ENCODE assay signal across 10 cellular contexts in the genomic region with DNA sequence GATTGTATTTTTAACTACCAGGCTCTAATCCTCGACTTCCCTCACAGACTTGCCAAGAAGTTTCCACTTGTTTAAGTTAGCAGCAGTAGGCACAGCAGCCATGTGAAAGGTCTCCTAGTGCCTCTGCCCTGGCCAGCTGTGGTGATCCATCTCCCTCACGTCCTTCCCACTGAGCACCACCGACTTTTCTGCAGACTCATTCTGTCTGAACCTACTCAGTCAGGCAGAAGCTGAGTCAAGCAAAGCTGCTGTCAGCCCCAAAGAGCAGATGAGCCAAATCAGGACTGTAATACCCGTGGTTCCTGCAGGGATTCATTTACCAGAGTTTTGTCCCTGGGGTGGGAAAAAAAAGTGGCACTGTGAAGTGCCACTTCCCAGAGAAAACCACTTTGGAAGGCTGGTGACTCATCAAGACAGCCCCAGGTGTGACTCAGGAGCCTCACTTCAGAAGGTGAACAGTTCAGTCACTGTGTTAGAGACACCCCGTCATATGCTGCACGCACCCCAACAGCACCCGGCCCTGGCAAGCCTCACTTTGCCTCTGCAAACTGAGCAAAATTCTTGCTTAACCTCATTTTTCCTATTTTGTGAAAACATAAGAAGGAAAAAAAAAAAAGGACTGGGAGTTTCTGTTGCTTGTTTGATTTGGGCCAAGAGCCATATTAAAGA.
DNase-seq lines count a peak whose midpoint lies in the region; ATAC-seq and TF ChIP-seq lines count a peak whose summit lies in the region.
"Had no signal": no experiment of that assay in that cellular context is flagged by ENCODE, and none has a peak within 500 bp of the region (broad histone marks: within the 10 kb centered on the region; RNA-seq: fewer than 3 reads in every experiment).

No MANE protein-coding gene starts in this region.

- H3K36me3 ChIP-seq in kidney epithelial cell (ENCODE audit: control insufficient read depth, insufficient read depth, low read length): no peaks in the 10 kb centered on the region
- no peaks in the 10 kb centered on the region for H3K36me3 ChIP-seq in upper lobe of left lung

- peaks cover 36 to 66% (median 49%) of the 10 kb centered on the region in 4 donors for H3K4me1 ChIP-seq in upper lobe of left lung

- TF ChIP-seq CTCF in astrocyte of the cerebellum (IDR thresholded peaks at IDR 0.05; ENCODE audit: low read depth, low read length, missing control alignments) (no peak), kidney epithelial cell (IDR thresholded peaks at IDR 0.05; ENCODE audit: insufficient read depth, low read length, poor library complexity, severe bottlenecking) (no peak), upper lobe of left lung (IDR thresholded peaks at IDR 0.05) (peak in 2 of 6 experiments; percentile 7 to 42)

- no peaks in the 10 kb centered on the region for H3K9me3 ChIP-seq in upper lobe of left lung

- H3K27me3 Mint-ChIP-seq in activated CD4-positive, alpha-beta memory T cell treated with anti-CD3 and anti-CD28 coated beads for 36 hours: peaks cover 20% of the 10 kb centered on the region
- H3K27me3 Mint-ChIP-seq in activated CD4-positive, alpha-beta memory T cell treated with anti-CD3 and anti-CD28 coated beads, Interleukin-2, amount 10 ng/mL, durations not matched to agents 7 days and 5 days: peaks cover 19% of the 10 kb centered on the region
- peaks cover 0 to 2% (median 0%) of the 10 kb centered on the region in 3 donors for H3K27me3 Mint-ChIP-seq in immature natural killer cell (ENCODE audit: low read depth in 3 of 3)

- TF ChIP-seq POLR2A in upper lobe of left lung (IDR thresholded peaks at IDR 0.05): no peak

- H3K9me3 Mint-ChIP-seq in activated CD4-positive, alpha-beta memory T cell treated with anti-CD3 and anti-CD28 coated beads for 36 hours: no peaks in the 10 kb centered on the region
- no peaks in the 10 kb centered on the region for H3K9me3 Mint-ChIP-seq in activated CD4-positive, alpha-beta memory T cell treated with anti-CD3 and anti-CD28 coated beads, Interleukin-2, amount 10 ng/mL, durations not matched to agents 7 days and 5 days
- H3K9me3 Mint-ChIP-seq in immature natural killer cell: peaks cover 0 to 3% (median 0%) of the 10 kb centered on the region in 6 donors
- H3K9me3 Mint-ChIP-seq: activated B cell treated with CpG ODN at 0.5 μM for 24 hours; CD4-positive, CD25-positive, alpha-beta regulatory T cell had no signal

- H3K36me3 Mint-ChIP-seq in activated CD4-positive, alpha-beta memory T cell treated with anti-CD3 and anti-CD28 coated beads for 36 hours: no peaks in the 10 kb centered on the region
- H3K36me3 Mint-ChIP-seq in activated CD4-positive, alpha-beta memory T cell treated with anti-CD3 and anti-CD28 coated beads, Interleukin-2, amount 10 ng/mL, durations not matched to agents 7 days and 5 days (ENCODE audit: low read depth): no peaks in the 10 kb centered on the region
- no peaks in the 10 kb centered on the region for H3K36me3 Mint-ChIP-seq in immature natural killer cell
- H3K36me3 Mint-ChIP-seq: CD4-positive, CD25-positive, alpha-beta regulatory T cell had no signal

- H3K27me3 ChIP-seq in kidney epithelial cell (ENCODE audit: control insufficient read depth, insufficient read depth, low read length): no peaks in the 10 kb centered on the region
- no peaks in the 10 kb centered on the region for H3K27me3 ChIP-seq in upper lobe of left lung

- CTCF ChIA-PET in activated CD4-positive, alpha-beta memory T cell treated with anti-CD3 and anti-CD28 coated beads for 36 hours (lab: Charles Lee): interaction anchor here (3.3 kb wide), 1 partner anchor 13 kb away, joined by 19 read pairs; no protein-coding TSS in a partner anchor
- CTCF ChIA-PET in activated CD4-positive, alpha-beta memory T cell treated with anti-CD3 and anti-CD28 coated beads, Interleukin-2, amount 10 ng/mL, durations not matched to agents 7 days and 5 days (lab: Charles Lee): interaction anchor here (2.2 kb wide), 1 partner anchor 226 kb away, joined by 7 read pairs; no protein-coding TSS in a partner anchor

- WGBS in upper lobe of left lung, 2 donors: 24 to 37% methylated on average over 7 of the region's 7 CpGs

- in situ Hi-C loops in astrocyte of the cerebellum (cut with HindIII; ENCODE audit: low sequenced_read_pairs): no loop called here

- peaks cover 16% of the 10 kb centered on the region for H3K4me1 Mint-ChIP-seq in activated CD4-positive, alpha-beta memory T cell treated with anti-CD3 and anti-CD28 coated beads for 36 hours (ENCODE audit: low read depth)
- peaks cover 32% of the 10 kb centered on the region for H3K4me1 Mint-ChIP-seq in activated CD4-positive, alpha-beta memory T cell treated with anti-CD3 and anti-CD28 coated beads, Interleukin-2, amount 10 ng/mL, durations not matched to agents 7 days and 5 days
- H3K4me1 Mint-ChIP-seq in immature natural killer cell: peaks cover 6 to 16% of the 10 kb centered on the region in 2 donors

- intact Hi-C loops in activated CD4-positive, alpha-beta memory T cell treated with anti-CD3 and anti-CD28 coated beads for 36 hours (cut with micrococcal nuclease): loop anchor here (2.0 kb wide), 2 partner anchors 75 to 231 kb away; a partner anchor contains a TSS

- POLR2A ChIA-PET in activated CD4-positive, alpha-beta memory T cell treated with anti-CD3 and anti-CD28 coated beads for 36 hours (lab: Charles Lee): no interaction called here
- POLR2A ChIA-PET in activated CD4-positive, alpha-beta memory T cell treated with anti-CD3 and anti-CD28 coated beads, Interleukin-2, amount 10 ng/mL, durations not matched to agents 7 days and 5 days (lab: Charles Lee): no interaction called here

- DNase-seq in activated CD4-positive, alpha-beta memory T cell treated with anti-CD3 and anti-CD28 coated beads for 36 hours: peak; percentile 29
- no peak for DNase-seq in activated CD4-positive, alpha-beta memory T cell treated with anti-CD3 and anti-CD28 coated beads, Interleukin-2, amount 10 ng/mL, durations not matched to agents 7 days and 5 days
- DNase-seq in astrocyte of the cerebellum (ENCODE audit: low read depth) (peak; percentile 68), kidney epithelial cell (ENCODE audit: low read depth) (peak; percentile 74), upper lobe of left lung (peak in 1 of 2 donors; percentile 72), immature natural killer cell (no peak), activated gamma-delta T cell (lab: John Stamatoyannopoulos, UW) (no peak)
- DNase-seq: activated B cell treated with CpG ODN at 0.5 μM for 24 hours; CD4-positive, CD25-positive, alpha-beta regulatory T cell had no signal

- H3K4me3 Mint-ChIP-seq in activated CD4-positive, alpha-beta memory T cell treated with anti-CD3 and anti-CD28 coated beads for 36 hours: no peak overlapping the region
- H3K4me3 Mint-ChIP-seq in activated CD4-positive, alpha-beta memory T cell treated with anti-CD3 and anti-CD28 coated beads, Interleukin-2, amount 10 ng/mL, durations not matched to agents 7 days and 5 days: no peak overlapping the region
- H3K4me3 Mint-ChIP-seq in immature natural killer cell: no peak overlapping the region
- H3K4me3 Mint-ChIP-seq: activated B cell treated with CpG ODN at 0.5 μM for 24 hours; CD4-positive, CD25-positive, alpha-beta regulatory T cell had no signal

- H3K4me3 ChIP-seq in astrocyte of the cerebellum (ENCODE audit: low read depth, low read length): no peak overlapping the region
- no peak overlapping the region for H3K4me3 ChIP-seq in kidney epithelial cell (ENCODE audit: low read depth, low read length)
- H3K4me3 ChIP-seq in upper lobe of left lung: no peak overlapping the region

- peak overlapping the region; percentile 22 to 56 (median 44) for H3K27ac ChIP-seq in upper lobe of left lung

- no peak overlapping the region for H3K27ac Mint-ChIP-seq in activated CD4-positive, alpha-beta memory T cell treated with anti-CD3 and anti-CD28 coated beads for 36 hours
- H3K27ac Mint-ChIP-seq in activated CD4-positive, alpha-beta memory T cell treated with anti-CD3 and anti-CD28 coated beads, Interleukin-2, amount 10 ng/mL, durations not matched to agents 7 days and 5 days: no peak overlapping the region
- no peak overlapping the region for H3K27ac Mint-ChIP-seq in immature natural killer cell
- H3K27ac Mint-ChIP-seq: activated B cell treated with CpG ODN at 0.5 μM for 24 hours; CD4-positive, CD25-positive, alpha-beta regulatory T cell had no signal

- TF ChIP-seq EP300 in upper lobe of left lung (IDR thresholded peaks at IDR 0.05): peak in 1 of 4 donors; percentile 29

- ATAC-seq in upper lobe of left lung (ENCODE audit: low FRiP score in 2 of 2): peak; percentile 74 to 84
- ATAC-seq in GM21619 (IDR thresholded peaks at IDR 0.05; ENCODE audit: unreplicated experiment): no peak

Comparison
In these comparisons a context has a peak if more than half of its experiments do, and no peak if none do; other contexts are left out.
1. DNase-seq: peak in activated CD4-positive, alpha-beta memory T cell treated with anti-CD3 and anti-CD28 coated beads for 36 hours (single experiment), astrocyte of the cerebellum (single experiment) and kidney epithelial cell (single experiment); none in activated CD4-positive, alpha-beta memory T cell treated with anti-CD3 and anti-CD28 coated beads, Interleukin-2, amount 10 ng/mL, durations not matched to agents 7 days and 5 days (single experiment), immature natural killer cell (0 of 3) and activated gamma-delta T cell (single experiment).